Comparison of ENCODE assay signal across 11 cellular contexts in genomic region chr3:58874795-58875194, GRCh38.
DNase-seq lines count a peak whose midpoint lies in the region; ATAC-seq, FAIRE-seq and TF ChIP-seq lines count a peak whose summit lies in the region.
"Had no signal": no experiment of that assay in that cellular context is flagged by ENCODE, and none has a peak within 500 bp of the region (broad histone marks: within the 10 kb centered on the region; RNA-seq: fewer than 3 reads in every experiment).

No MANE protein-coding gene starts in this region.

- peak overlapping the region; percentile 94 for H3K27ac Mint-ChIP-seq in HFFc6
- no peak overlapping the region for H3K27ac Mint-ChIP-seq in effector memory CD8-positive, alpha-beta T cell
- H3K27ac Mint-ChIP-seq: brain had no signal

- TF ChIP-seq RAD21 in HepG2 (CRISPR knock-in tag; IDR thresholded peaks at IDR 0.05): no peak

- H3K4me1 Mint-ChIP-seq in HFFc6 (ENCODE audit: low read depth): peaks cover 74% of the 10 kb centered on the region
- no peaks in the 10 kb centered on the region for H3K4me1 Mint-ChIP-seq in effector memory CD8-positive, alpha-beta T cell (ENCODE audit: low read depth in 2 of 2)
- H3K4me1 Mint-ChIP-seq: brain, neural crest cell had no signal

- no peaks in the 10 kb centered on the region for H3K9me3 ChIP-seq in left lung
- H3K9me3 ChIP-seq in HepG2 (ENCODE audit: low read length): no peaks in the 10 kb centered on the region
- H3K9me3 ChIP-seq in lower lobe of right lung: no peaks in the 10 kb centered on the region

- no peaks in the 10 kb centered on the region for H3K36me3 Mint-ChIP-seq in HFFc6 (ENCODE audit: low read depth)
- peaks cover 2% of the 10 kb centered on the region for H3K36me3 Mint-ChIP-seq in effector memory CD8-positive, alpha-beta T cell (ENCODE audit: insufficient read depth)
- H3K36me3 Mint-ChIP-seq: brain had no signal

- TF ChIP-seq CTCF in HFFc6 (IDR thresholded peaks at IDR 0.05) (no peak), left lung (IDR thresholded peaks at IDR 0.05) (no peak), HepG2 (CRISPR knock-in tag; IDR thresholded peaks at IDR 0.05) (no peak), lower lobe of right lung (IDR thresholded peaks at IDR 0.05) (no peak)

- DNase-seq in DMS53 (lab: John Stamatoyannopoulos, UW): peak; percentile 31
- DNase-seq in DMS53 treated with DMSO at 0.1 percent for 48 hours (lab: John Stamatoyannopoulos, UW; ENCODE audit: unreplicated experiment): no peak
- DNase-seq in HFFc6: peak; percentile 67
- DNase-seq in M059J (ENCODE audit: low read depth): peak; percentile 78
- DNase-seq in left lung: no peak
- DNase-seq in HepG2 (ENCODE audit: low spot score): no peak
- no peak for DNase-seq in lower lobe of right lung
- DNase-seq in effector memory CD8-positive, alpha-beta T cell: no peak

- no peaks in the 10 kb centered on the region for H3K36me3 ChIP-seq in left lung
- H3K36me3 ChIP-seq in HepG2 (replicated peaks in 1 of 2; ENCODE audit: control insufficient read depth in 1 of 2, insufficient read depth in 2 of 2, low read length in 2 of 2): no peaks in the 10 kb centered on the region
- no peaks in the 10 kb centered on the region for H3K36me3 ChIP-seq in lower lobe of right lung

- H4K20me1 ChIP-seq in HepG2 (ENCODE audit: insufficient read depth, low read length): no peaks in the 10 kb centered on the region

- H2AFZ ChIP-seq in HepG2 (ENCODE audit: low read length): no peak overlapping the region

- H3K4me2 ChIP-seq in HepG2 (ENCODE audit: low read depth, low read length): no peak overlapping the region

- 0% methylated on average over 2 of the region's 2 CpGs for WGBS in HepG2 (ENCODE audit: low lambda C conversion rate)

- no peak for TF ChIP-seq POLR2A in HepG2 (IDR thresholded peaks at IDR 0.05; ENCODE audit: insufficient read depth in 1 of 2, low read depth in 2 of 2, low read length in 2 of 2)

- ATAC-seq in left lung: peak; percentile 57
- no peak for ATAC-seq in HepG2
- ATAC-seq in lower lobe of right lung: no peak
- no peak for ATAC-seq in effector memory CD8-positive, alpha-beta T cell (replicated peaks)

- POLR2A ChIA-PET in HepG2 (lab: Yijun Ruan, JAX): no interaction called here

- FAIRE-seq in HepG2 (lab: Jason Lieb, UNC): no peak

- no peaks in the 10 kb centered on the region for H3K27me3 ChIP-seq in left lung
- H3K27me3 ChIP-seq in HepG2 (ENCODE audit: control insufficient read depth in 1 of 2, insufficient read depth in 2 of 2, low read length in 2 of 2): 0 out of 5 replicates have a peak, but pooled peaks cover 0 to 3% of the 10 kb centered on the region in 2 experiments
- H3K27me3 ChIP-seq in lower lobe of right lung (ENCODE audit: low read depth): no peaks in the 10 kb centered on the region

- BruUV-seq in HepG2 (replicated peaks; lab: Mats Ljungman, UMichigan): no TSS peak

- H3K79me2 ChIP-seq in HepG2 (ENCODE audit: insufficient read depth, low read length): no peaks in the 10 kb centered on the region

- no peak overlapping the region for H3K27ac ChIP-seq in left lung
- no peak overlapping the region for H3K27ac ChIP-seq in HepG2 (ENCODE audit: extremely low read length, insufficient read depth, low read length)
- H3K27ac ChIP-seq in lower lobe of right lung: no peak overlapping the region
- H3K27ac ChIP-seq: 22Rv1 had no signal

- no peak for TF ChIP-seq EP300 in HepG2 (IDR thresholded peaks at IDR 0.05; ENCODE audit: low read depth in 2 of 2, low read length in 2 of 2)
- no peak for TF ChIP-seq EP300 in HepG2 (CRISPR knock-in tag; IDR thresholded peaks at IDR 0.05; ENCODE audit: borderline replicate concordance)

- H3K4me3 ChIP-seq in left lung: no peak overlapping the region
- no peak overlapping the region for H3K4me3 ChIP-seq in HepG2 (replicated peaks in 1 of 3; ENCODE audit: insufficient read depth in 1 of 3, low read depth in 2 of 3, low read length in 3 of 3)
- H3K4me3 ChIP-seq in lower lobe of right lung: no peak overlapping the region

- no peak overlapping the region for H3K9ac ChIP-seq in HepG2 (ENCODE audit: insufficient read depth, low read depth, low read length)

- no peaks in the 10 kb centered on the region for H3K4me1 ChIP-seq in left lung
- no peaks in the 10 kb centered on the region for H3K4me1 ChIP-seq in HepG2 (ENCODE audit: insufficient read depth, low read length)
- no peaks in the 10 kb centered on the region for H3K4me1 ChIP-seq in lower lobe of right lung

- H3K4me3 Mint-ChIP-seq in HFFc6: peak overlapping the region; percentile 68
- H3K4me3 Mint-ChIP-seq in effector memory CD8-positive, alpha-beta T cell: no peak overlapping the region
- H3K4me3 Mint-ChIP-seq: brain, neural crest cell had no signal

- intact Hi-C loops in left lung (cut with DNase I): no loop called here
- intact Hi-C loops in HepG2 (cut with micrococcal nuclease; ENCODE audit: unreplicated experiment): no loop called here
- intact Hi-C loops in lower lobe of right lung (cut with DNase I): no loop called here

- CTCF ChIA-PET in HepG2 (lab: Yijun Ruan, JAX; ENCODE audit: low intra/inter-chr PET ratio, low total read pairs): no interaction called here

- H3K9me3 Mint-ChIP-seq in HFFc6: no peaks in the 10 kb centered on the region
- no peaks in the 10 kb centered on the region for H3K9me3 Mint-ChIP-seq in effector memory CD8-positive, alpha-beta T cell
- H3K9me3 Mint-ChIP-seq: brain had no signal

- in situ Hi-C loops in HepG2 (cut with HindIII; ENCODE audit: extremely low pct_ligation_motif_present, low pct_unique_long_range_greater_than_20kb): no loop called here

- H3K27me3 Mint-ChIP-seq in HFFc6 (ENCODE audit: insufficient read depth): no peaks in the 10 kb centered on the region
- H3K27me3 Mint-ChIP-seq in effector memory CD8-positive, alpha-beta T cell: peaks cover 5 to 6% of the 10 kb centered on the region in 2 donors
- H3K27me3 Mint-ChIP-seq: brain had no signal

TF ChIP-seq in HepG2, 621 proteins besides CTCF, POLR2A, EP300 and RAD21:
- TF ChIP-seq ZNF558 (CRISPR knock-in tag; IDR thresholded peaks at IDR 0.05; ENCODE audit: borderline replicate concordance) (no peak), SMARCE1 (IDR thresholded peaks at IDR 0.05; ENCODE audit: borderline replicate concordance) (no peak), CHD2 (IDR thresholded peaks at IDR 0.05; ENCODE audit: low read depth, low read length) (no peak), TBL1XR1 (IDR thresholded peaks at IDR 0.05; ENCODE audit: borderline replicate concordance, low read length, partially characterized antibody) (no peak), ZNF713 (CRISPR knock-in tag; IDR thresholded peaks at IDR 0.05) (no peak), ZNF512 (CRISPR knock-in tag; IDR thresholded peaks at IDR 0.05) (no peak)
- TF ChIP-seq, protein P1, sequence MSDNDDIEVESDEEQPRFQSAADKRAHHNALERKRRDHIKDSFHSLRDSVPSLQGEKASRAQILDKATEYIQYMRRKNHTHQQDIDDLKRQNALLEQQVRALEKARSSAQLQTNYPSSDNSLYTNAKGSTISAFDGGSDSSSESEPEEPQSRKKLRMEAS (IDR thresholded peaks at IDR 0.05): no peak

Comparison
In these comparisons a context has a peak if more than half of its experiments do, and no peak if none do; other contexts are left out.
1. DNase-seq: peak in DMS53 (single experiment), HFFc6 (single experiment) and M059J (single experiment); none in DMS53 treated with DMSO at 0.1 percent for 48 hours (single experiment), left lung (0 of 2), HepG2 (single experiment), lower lobe of right lung (single experiment) and effector memory CD8-positive, alpha-beta T cell (0 of 3).